In the genomic region with DNA sequence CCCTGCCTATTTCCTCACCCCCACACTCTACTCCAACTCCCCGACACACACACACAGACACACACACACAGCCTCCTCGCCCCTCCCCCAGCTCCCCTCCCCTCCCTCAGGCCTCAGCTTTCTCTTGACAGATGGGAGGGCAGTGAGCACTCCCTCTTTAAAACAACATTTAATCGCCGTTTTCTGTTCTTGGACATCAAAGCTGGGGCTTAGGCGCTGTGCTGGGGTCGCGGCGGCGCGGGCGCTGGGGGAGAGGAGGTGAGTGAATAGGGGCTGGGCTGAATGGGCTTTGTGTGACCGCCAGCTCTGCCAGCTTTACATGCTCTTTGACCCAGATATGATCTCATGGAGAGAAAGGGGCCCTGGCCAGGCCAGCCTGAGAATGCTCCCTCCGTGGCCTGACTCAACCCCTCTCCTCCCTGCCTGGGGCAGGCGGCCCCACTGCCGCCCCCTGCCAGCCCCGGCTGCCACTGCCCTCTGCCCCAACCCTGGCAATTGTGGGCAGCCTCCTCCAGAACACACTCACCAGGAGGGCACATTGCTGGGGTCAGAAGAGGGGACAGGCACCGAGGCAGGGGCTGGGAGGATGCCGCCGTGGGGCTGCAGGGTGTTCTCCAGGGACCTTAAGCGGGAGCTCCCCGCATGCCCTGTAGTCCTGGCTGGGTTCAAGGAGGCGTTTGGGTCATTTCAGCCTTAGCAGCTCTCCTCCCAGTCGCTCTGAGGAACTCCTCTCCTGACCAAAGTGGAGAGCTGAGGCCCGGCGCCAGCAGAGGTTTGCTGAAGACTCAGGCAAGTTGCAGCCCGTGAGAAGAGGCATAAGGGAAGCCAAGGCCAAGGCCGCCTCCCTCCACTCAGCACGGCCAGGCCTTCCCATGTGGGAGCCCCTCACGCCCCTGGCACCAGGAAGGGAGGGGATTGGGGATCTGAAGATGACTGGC, we compare ENCODE assay signal across 8 cellular contexts. TPM values are rescaled to one million over a fixed set of nuclear protein-coding genes. Genes with fewer than 3 reads are reported as not detected.
DNase-seq lines count a peak whose midpoint lies in the region; ATAC-seq, FAIRE-seq and TF ChIP-seq lines count a peak whose summit lies in the region.

No MANE protein-coding gene starts in this region.

- H3K27me3 ChIP-seq in GM23338 (ENCODE audit: insufficient read depth) = no peaks in the 10 kb centered on the region
- peaks cover 17% of the 10 kb centered on the region for H3K27me3 ChIP-seq in brain microvascular endothelial cell (replicated peaks)
- H3K27me3 ChIP-seq in keratinocyte (ENCODE audit: control insufficient read depth, extremely low read depth, insufficient read depth, low read length) = peaks cover 45% of the 10 kb centered on the region
- H3K27me3 ChIP-seq in SJCRH30 = no peaks in the 10 kb centered on the region

- H3K4me3 ChIP-seq in GM23338 (no peak overlapping the region), brain microvascular endothelial cell (ENCODE audit: low read depth, low read length) (no peak overlapping the region), keratinocyte (ENCODE audit: control insufficient read depth in 2 of 3, extremely low read depth in 1 of 3, insufficient read depth in 2 of 3, low read depth in 1 of 3, low read length in 3 of 3) (no peak overlapping the region), SJCRH30 (no peak overlapping the region)

- H3K36me3 Mint-ChIP-seq in GM23338 (ENCODE audit: low read depth) = no peaks in the 10 kb centered on the region

- H2AFZ ChIP-seq in GM23338 = peak overlapping the region; percentile 89
- no peak overlapping the region for H2AFZ ChIP-seq in keratinocyte (ENCODE audit: control insufficient read depth, low read length)

- H3K9me2 ChIP-seq in GM23338 (ENCODE audit: insufficient read depth) = no peaks in the 10 kb centered on the region

- H3K27ac Mint-ChIP-seq in GM23338 = no peak overlapping the region

- H4K20me1 ChIP-seq in GM23338 (replicated peaks; ENCODE audit: insufficient read depth) = no peaks in the 10 kb centered on the region
- H4K20me1 ChIP-seq in keratinocyte (ENCODE audit: control insufficient read depth, extremely low read depth, insufficient read depth, low read length) = no peaks in the 10 kb centered on the region

- dilution Hi-C loops in keratinocyte (cut with MboI; ENCODE audit: extremely low pct_ligation_motif_present, low sequenced_read_pairs) = loop anchor here (25.0 kb wide), 1 partner anchor 221 kb away; no protein-coding TSS in a partner anchor

- no peak overlapping the region for H3K9ac ChIP-seq in keratinocyte (ENCODE audit: control insufficient read depth, extremely low read depth, insufficient read depth, low read length)

- in situ Hi-C loops in brain microvascular endothelial cell (cut with HindIII; ENCODE audit: low pct_ligation_motif_present, low sequenced_read_pairs) = loop anchor here (25.0 kb wide), 2 partner anchors 221 to 346 kb away; a partner anchor contains a TSS

- FAIRE-seq in keratinocyte (lab: Jason Lieb, UNC) (no peak), RCC 7860 (lab: Jason Lieb, UNC) (no peak)

- H3K4me2 ChIP-seq in GM23338 (no peak overlapping the region), keratinocyte (ENCODE audit: control insufficient read depth, extremely low read depth, insufficient read depth, low read depth, low read length) (no peak overlapping the region)

- intact Hi-C loops in sciatic nerve (cut with DNase I) = loop anchor here (5.0 kb wide), 1 partner anchor 201 kb away; a partner anchor contains a TSS

- H3K36me3 ChIP-seq in GM23338 (ENCODE audit: insufficient read depth) (no peaks in the 10 kb centered on the region), brain microvascular endothelial cell (replicated peaks) (no peaks in the 10 kb centered on the region), keratinocyte (ENCODE audit: control insufficient read depth in 2 of 2, extremely low read depth in 1 of 2, insufficient read depth in 2 of 2, low read length in 2 of 2) (no peaks in the 10 kb centered on the region), SJCRH30 (no peaks in the 10 kb centered on the region)

- H3K27me3 Mint-ChIP-seq in GM23338 (ENCODE audit: insufficient read depth, low read depth, poor library complexity) = peaks cover 9% of the 10 kb centered on the region

- H3K4me1 Mint-ChIP-seq in GM23338 = peaks cover 22% of the 10 kb centered on the region

- no peaks in the 10 kb centered on the region for H3F3A ChIP-seq in GM23338 (replicated peaks; ENCODE audit: low read depth)

- H3K4me3 Mint-ChIP-seq in GM23338 = no peak overlapping the region

- no peak overlapping the region for H3K27ac ChIP-seq in GM23338 (ENCODE audit: low read depth)
- no peak overlapping the region for H3K27ac ChIP-seq in brain microvascular endothelial cell
- no peak overlapping the region for H3K27ac ChIP-seq in keratinocyte (ENCODE audit: control insufficient read depth, insufficient read depth, low read length)
- H3K27ac ChIP-seq in SJCRH30 = no peak overlapping the region

- H3K9me1 ChIP-seq in keratinocyte (ENCODE audit: control insufficient read depth, extremely low read depth, insufficient read depth, low read length) = no peaks in the 10 kb centered on the region

- ATAC-seq in GM23338 = peak; percentile 54
- peak; percentile 65 for ATAC-seq in sciatic nerve

- H3K79me2 ChIP-seq in GM23338 (replicated peaks; ENCODE audit: insufficient read depth) (no peaks in the 10 kb centered on the region), keratinocyte (ENCODE audit: control insufficient read depth, insufficient read depth, low read length) (no peaks in the 10 kb centered on the region)

- DNase-seq in GM23338 (ENCODE audit: low spot score) (peak; percentile 33), brain microvascular endothelial cell (no peak), keratinocyte (ENCODE audit: low read depth, low spot score) (no peak), sciatic nerve (ENCODE audit: low spot score) (peak; percentile 81), foreskin melanocyte (no peak), RCC 7860 (ENCODE audit: low spot score) (no peak), COLO668 (lab: John Stamatoyannopoulos, UW; ENCODE audit: unreplicated experiment) (no peak), SJCRH30 (no peak)

- TF ChIP-seq CTCF in GM23338 (conservative IDR thresholded peaks at IDR 0.05; ENCODE audit: low read depth in 2 of 2) (peak; percentile 43 to 53), brain microvascular endothelial cell (IDR thresholded peaks at IDR 0.05; ENCODE audit: low read depth, low read length, missing control alignments) (peak; percentile 57), keratinocyte (optimal IDR thresholded peaks at IDR 0.05 in 1 of 3, IDR thresholded peaks at IDR 0.05 in 1 of 3, conservative IDR thresholded peaks at IDR 0.05 in 1 of 3; ENCODE audit: extremely low read depth in 1 of 3, insufficient read depth in 2 of 3, low read length in 3 of 3) (peak in 2 of 3 experiments; percentile 6 to 13)

- peaks cover 9% of the 10 kb centered on the region for H3K4me1 ChIP-seq in GM23338 (ENCODE audit: insufficient read depth)
- no peaks in the 10 kb centered on the region for H3K4me1 ChIP-seq in keratinocyte (ENCODE audit: control insufficient read depth, extremely low read depth, insufficient read depth, low read length)
- no peaks in the 10 kb centered on the region for H3K4me1 ChIP-seq in SJCRH30

- H3K9me3 ChIP-seq in keratinocyte (ENCODE audit: control insufficient read depth, low read depth, low read length) (no peaks in the 10 kb centered on the region), SJCRH30 (replicated peaks) (no peaks in the 10 kb centered on the region)

- H3K9me3 Mint-ChIP-seq in GM23338 = no peaks in the 10 kb centered on the region

TF ChIP-seq in GM23338, 12 proteins besides CTCF, POLR2A, EP300 and RAD21 (continues in another document):
- no peak for TF ChIP-seq POLR2AphosphoS5 (IDR thresholded peaks at IDR 0.05; ENCODE audit: low read depth)
- no peak for TF ChIP-seq CREB1 (CRISPR knock-in tag; IDR thresholded peaks at IDR 0.05; ENCODE audit: low read depth)
- TF ChIP-seq ZNF114 (CRISPR knock-in tag; IDR thresholded peaks at IDR 0.05) = no peak
- no peak for TF ChIP-seq EZH2phosphoT487 (IDR thresholded peaks at IDR 0.05; ENCODE audit: unreplicated experiment)
- no peak for TF ChIP-seq ZNF331 (CRISPR knock-in tag; IDR thresholded peaks at IDR 0.05; ENCODE audit: low read depth)
- no peak for TF ChIP-seq EZH2 (IDR thresholded peaks at IDR 0.05; ENCODE audit: low read depth, unreplicated experiment)
- no peak for TF ChIP-seq NANOG (IDR thresholded peaks at IDR 0.05; ENCODE audit: borderline replicate concordance)
- TF ChIP-seq, protein P1, sequence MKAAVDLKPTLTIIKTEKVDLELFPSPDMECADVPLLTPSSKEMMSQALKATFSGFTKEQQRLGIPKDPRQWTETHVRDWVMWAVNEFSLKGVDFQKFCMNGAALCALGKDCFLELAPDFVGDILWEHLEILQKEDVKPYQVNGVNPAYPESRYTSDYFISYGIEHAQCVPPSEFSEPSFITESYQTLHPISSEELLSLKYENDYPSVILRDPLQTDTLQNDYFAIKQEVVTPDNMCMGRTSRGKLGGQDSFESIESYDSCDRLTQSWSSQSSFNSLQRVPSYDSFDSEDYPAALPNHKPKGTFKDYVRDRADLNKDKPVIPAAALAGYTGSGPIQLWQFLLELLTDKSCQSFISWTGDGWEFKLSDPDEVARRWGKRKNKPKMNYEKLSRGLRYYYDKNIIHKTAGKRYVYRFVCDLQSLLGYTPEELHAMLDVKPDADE (IDR thresholded peaks at IDR 0.05) = no peak
- TF ChIP-seq JUNB (IDR thresholded peaks at IDR 0.05; ENCODE audit: unreplicated experiment) = no peak

RNA-seq across cellular contexts. Expression of a gene that starts 38.3 kb away (rescaled TPM):
- not detected in 2 replicates for total RNA-seq in GM23338 (2014; rRNA removed; shearing (Covaris generic))
- polyA plus RNA-seq in GM23338 (2016; fragmentation: Nextera tagmentation; extraction: Ambion mirVana) (0.21 and 0.40 TPM in 2 replicates), keratinocyte (0.13 to 0.58 TPM (median 0.16 TPM) in 3 replicates)
- not detected for polyA plus RNA-seq in keratinocyte (2011; ENCODE audit: low read depth)
- 0.72 and 1.7 TPM in 2 replicates for polyA plus RNA-seq in keratinocyte (2011; cell fraction: cytosol; rRNA removed)
- 0.78 and 1.9 TPM in 2 replicates for polyA plus RNA-seq in keratinocyte (2011; cell fraction: nucleus; rRNA removed)
- 0.45 TPM in 1 of 2 replicates, not detected in the other for polyA plus RNA-seq in keratinocyte (2012; ENCODE audit: low replicate concordance)
- polyA minus RNA-seq in keratinocyte = 0.30 TPM in 1 of 3 replicates, not detected in the others
- polyA minus RNA-seq in keratinocyte (2011; cell fraction: cytosol; rRNA and poly(A)+ RNA removed) = 7.9 TPM
- polyA minus RNA-seq in keratinocyte (2011; cell fraction: nucleus; rRNA and poly(A)+ RNA removed) = 0.95 and 2.4 TPM in 2 replicates
- 322 TPM for total RNA-seq in sciatic nerve
- total RNA-seq in SJCRH30 (2014; rRNA removed; shearing (Covaris generic)) = 51.2 and 59.6 TPM in 2 replicates

Comparison
In these comparisons a context has a peak if more than half of its experiments do, and no peak if none do; other contexts are left out.
1. DNase-seq: peak in GM23338 (single experiment) and sciatic nerve (single experiment); none in brain microvascular endothelial cell (single experiment), keratinocyte (single experiment), foreskin melanocyte (single experiment), RCC 7860 (single experiment), COLO668 (single experiment) and SJCRH30 (0 of 2).
2. RNA of a gene that starts 38.3 kb away (total RNA-seq): 322 TPM in sciatic nerve (single experiment) and 51.2 to 59.6 TPM in SJCRH30; not detected in GM23338; every median in the first group is over 10 times any median in the second.
3. Peak in every context shown above with its lines, with median percentiles within 50 percentile points of each other: CTCF ChIP-seq.